24 cellular contexts compared by ENCODE assay signal in the genomic region with DNA sequence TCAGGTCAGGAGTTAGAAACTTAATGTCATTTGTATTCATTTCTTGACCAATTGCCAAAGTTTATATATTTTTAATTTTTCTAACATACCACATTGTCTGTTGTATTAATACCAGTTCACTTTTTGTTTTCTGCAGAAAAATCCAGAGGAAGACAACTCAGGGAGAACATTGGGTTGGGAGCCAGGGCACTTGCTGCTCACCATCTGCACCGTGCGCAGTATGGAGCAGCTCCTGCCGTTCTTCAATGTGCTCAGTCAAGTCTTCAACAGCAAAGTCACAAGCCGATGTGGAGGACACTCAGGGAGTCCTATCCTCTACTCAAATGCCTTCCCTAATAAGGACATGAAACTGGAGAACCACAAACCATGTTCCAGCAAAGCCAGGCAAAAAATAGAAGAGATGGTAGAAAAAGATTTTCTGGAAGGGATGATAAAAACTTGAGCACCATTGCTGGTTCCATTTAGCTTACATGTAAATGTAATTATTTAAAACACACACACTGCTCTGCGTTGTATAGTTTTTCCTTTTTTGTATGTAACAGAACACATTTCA.
"Had no signal": no experiment of that assay in that cellular context is flagged by ENCODE, and none has a peak within 500 bp of the region (broad histone marks: within the 10 kb centered on the region; RNA-seq: fewer than 3 reads in every experiment).

No MANE protein-coding gene starts in this region.

- H3K27ac Mint-ChIP-seq: activated CD8-positive, alpha-beta T cell treated with anti-CD3 and anti-CD28 coated beads for 36 hours; activated naive CD4-positive, alpha-beta T cell treated with anti-CD3 and anti-CD28 coated beads, Interleukin-2, amount 50 U/mL, for 72 hours; activated naive CD8-positive, alpha-beta T cell treated with anti-CD3 and anti-CD28 coated beads, Interleukin-2, amount 50 U/mL, for 24 hours; activated T-helper 1 cell treated with anti-CD3 and anti-CD28 coated beads, Interleukin-12 subunit alpha, Interleukin-12 subunit beta, Interleukin-2, Interleukin-4 antibody, amounts not matched to agents 30 ng/mL and 10 ng/mL and 1 ng/mL, durations not matched to agents 14 hours and 24 hours and 36 hours; T-helper 1 cell treated with Interleukin-12 subunit alpha and Interleukin-12 subunit beta and Interleukin-4 antibody, amounts not matched to agents 30 μg/mL and 1 μg/mL, for 36 hours had no signal

- H3K4me3 ChIP-seq: ascending aorta, body of pancreas, SJSA1 had no signal

- H3K4me3 Mint-ChIP-seq: activated CD8-positive, alpha-beta T cell treated with anti-CD3 and anti-CD28 coated beads for 36 hours; activated naive CD8-positive, alpha-beta T cell treated with anti-CD3 and anti-CD28 coated beads, Interleukin-2, amount 50 U/mL, for 24 hours; activated T-helper 1 cell treated with anti-CD3 and anti-CD28 coated beads, Interleukin-12 subunit alpha, Interleukin-12 subunit beta, Interleukin-2, Interleukin-4 antibody, amounts not matched to agents 30 ng/mL and 10 ng/mL and 1 ng/mL, durations not matched to agents 14 hours and 24 hours and 36 hours; IgD-negative memory B cell; T-helper 1 cell treated with Interleukin-12 subunit alpha and Interleukin-12 subunit beta and Interleukin-4 antibody, amounts not matched to agents 30 μg/mL and 1 μg/mL, for 36 hours had no signal

- H3K9me3 ChIP-seq: ascending aorta, body of pancreas, SJSA1 had no signal

- H3K27me3 Mint-ChIP-seq: activated CD8-positive, alpha-beta T cell treated with anti-CD3 and anti-CD28 coated beads for 36 hours; activated naive CD8-positive, alpha-beta T cell treated with anti-CD3 and anti-CD28 coated beads, Interleukin-2, amount 50 U/mL, for 24 hours; IgD-negative memory B cell had no signal

- DNase-seq: activated CD4-positive, alpha-beta T cell treated with anti-CD3 and anti-CD28 coated beads for 4 hours; activated CD8-positive, alpha-beta memory T cell treated with anti-CD3 and anti-CD28 coated beads, Interleukin-2, amount 50 U/mL, for 4 hours; activated CD8-positive, alpha-beta T cell treated with anti-CD3 and anti-CD28 coated beads for 36 hours; activated effector memory CD4-positive, alpha-beta T cell treated with anti-CD3 and anti-CD28 coated beads, Interleukin-2, amount 50 U/mL, for 16 hours; activated naive CD4-positive, alpha-beta T cell treated with Interleukin-2 at 50 U/mL for 16 hours; activated naive CD8-positive, alpha-beta T cell treated with anti-CD3 and anti-CD28 coated beads, Interleukin-2, amount 50 U/mL, for 24 hours; amniotic stem cell; body of pancreas; KG1; NCI-H1092 treated with DMSO at 0.1 percent for 48 hours; NCI-H1436; NCI-H1694 treated with DMSO at 0.1 percent for 48 hours; NCI-H2029 treated with DMSO at 0.1 percent for 48 hours; NCI-H345; NCI-H510A; SHP77 had no signal

- ATAC-seq: activated CD4-positive, CD25-positive, alpha-beta regulatory T cell treated with anti-CD3 and anti-CD28 coated beads, Interleukin-2, amount 50 U/mL, for 24 hours; activated CD8-positive, alpha-beta T cell treated with anti-CD3 and anti-CD28 coated beads for 36 hours; activated naive CD4-positive, alpha-beta T cell treated with anti-CD3 and anti-CD28 coated beads, Interleukin-2, amount 50 U/mL, for 72 hours; activated naive CD8-positive, alpha-beta T cell treated with anti-CD3 and anti-CD28 coated beads, Interleukin-2, amount 50 U/mL, for 24 hours; body of pancreas; SK-N-SH treated with all-trans-retinoic acid at 6 μM for 48 hours had no signal

- H3K9me3 Mint-ChIP-seq: activated CD8-positive, alpha-beta T cell treated with anti-CD3 and anti-CD28 coated beads for 36 hours; activated naive CD4-positive, alpha-beta T cell treated with anti-CD3 and anti-CD28 coated beads, Interleukin-2, amount 50 U/mL, for 72 hours; activated naive CD8-positive, alpha-beta T cell treated with anti-CD3 and anti-CD28 coated beads, Interleukin-2, amount 50 U/mL, for 24 hours; activated T-helper 1 cell treated with anti-CD3 and anti-CD28 coated beads, Interleukin-12 subunit alpha, Interleukin-12 subunit beta, Interleukin-2, Interleukin-4 antibody, amounts not matched to agents 30 ng/mL and 10 ng/mL and 1 ng/mL, durations not matched to agents 14 hours and 24 hours and 36 hours; T-helper 1 cell treated with Interleukin-12 subunit alpha and Interleukin-12 subunit beta and Interleukin-4 antibody, amounts not matched to agents 30 μg/mL and 1 μg/mL, for 36 hours had no signal

- H3K4me1 Mint-ChIP-seq: activated naive CD8-positive, alpha-beta T cell treated with anti-CD3 and anti-CD28 coated beads, Interleukin-2, amount 50 U/mL, for 24 hours; IgD-negative memory B cell had no signal

- H3K4me1 ChIP-seq: ascending aorta, body of pancreas, SJSA1 had no signal

- H3K27ac ChIP-seq: ascending aorta, body of pancreas, SJSA1 had no signal

- H3K27me3 ChIP-seq: ascending aorta, body of pancreas, SJSA1 had no signal
